ENCODE assay signal across 1 cellular context in genomic region chr13:105971720-105972119, GRCh38.
TF ChIP-seq lines count a peak whose summit lies in the region.

No MANE protein-coding gene starts in this region.

TF ChIP-seq in GM23338, 12 proteins besides CTCF, POLR2A, EP300 and RAD21:
- TF ChIP-seq REST (IDR thresholded peaks at IDR 0.05; ENCODE audit: unreplicated experiment) (no peak), ETS1 (IDR thresholded peaks at IDR 0.05) (no peak), CREB1 (CRISPR knock-in tag; IDR thresholded peaks at IDR 0.05; ENCODE audit: low read depth) (no peak), JUNB (IDR thresholded peaks at IDR 0.05; ENCODE audit: unreplicated experiment) (no peak), ZNF462 (CRISPR knock-in tag; IDR thresholded peaks at IDR 0.05) (no peak), EZH2 (IDR thresholded peaks at IDR 0.05; ENCODE audit: low read depth, unreplicated experiment) (no peak), NANOG (IDR thresholded peaks at IDR 0.05; ENCODE audit: borderline replicate concordance) (no peak), STAT1 (IDR thresholded peaks at IDR 0.05; ENCODE audit: unreplicated experiment) (no peak), ZNF114 (CRISPR knock-in tag; IDR thresholded peaks at IDR 0.05) (no peak), ZNF331 (CRISPR knock-in tag; IDR thresholded peaks at IDR 0.05; ENCODE audit: low read depth) (no peak), EZH2phosphoT487 (IDR thresholded peaks at IDR 0.05; ENCODE audit: unreplicated experiment) (no peak), POLR2AphosphoS5 (IDR thresholded peaks at IDR 0.05; ENCODE audit: low read depth) (no peak)
